1 cellular context compared by ENCODE assay signal in genomic region chr20:47741669-47742345, GRCh38.
TF ChIP-seq lines count a peak whose summit lies in the region.

No MANE protein-coding gene starts in this region.

TF ChIP-seq in HEK293, 187 proteins besides CTCF, POLR2A, EP300 and RAD21 (continued from another document):
- TF ChIP-seq PRDM4 (tag by site-specific recombination; IDR thresholded peaks at IDR 0.05) (0 out of 2 replicates have a peak, but pooled peaks have one; percentile 44), ZNF791 (tag by site-specific recombination; IDR thresholded peaks at IDR 0.05) (no peak), ZNF600 (tag by site-specific recombination; IDR thresholded peaks at IDR 0.05) (peak; percentile 89), TRIM28 (IDR thresholded peaks at IDR 0.05; ENCODE audit: borderline replicate concordance, low read length) (no peak), ZBTB20 (tag by site-specific recombination; IDR thresholded peaks at IDR 0.05) (peak; percentile 40; the same call in 1 of the 2 replicates), INSM2 (tag by site-specific recombination; IDR thresholded peaks at IDR 0.05) (peak; percentile 41; the same call in 1 of the 2 replicates), PRDM10 (tag by site-specific recombination; IDR thresholded peaks at IDR 0.05) (peak; percentile 49; the same call in 1 of the 2 replicates), ZNF629 (tag by site-specific recombination; IDR thresholded peaks at IDR 0.05) (peak; percentile 68), ZNF10 (tag by site-specific recombination; IDR thresholded peaks at IDR 0.05) (peak; percentile 92), ZNF2 (tag by site-specific recombination; IDR thresholded peaks at IDR 0.05) (0 out of 2 replicates have a peak, but pooled peaks have one; percentile 16), ZNF398 (tag by site-specific recombination; IDR thresholded peaks at IDR 0.05) (peak; percentile 25; the same call in 1 of the 2 replicates), ATF2 (tag by site-specific recombination; IDR thresholded peaks at IDR 0.05; ENCODE audit: low read depth) (peak; percentile 76), ZNF202 (tag by site-specific recombination; IDR thresholded peaks at IDR 0.05; ENCODE audit: borderline replicate concordance) (no peak), ZNF350 (tag by site-specific recombination; IDR thresholded peaks at IDR 0.05) (no peak), KLF17 (tag by site-specific recombination; IDR thresholded peaks at IDR 0.05) (peak; percentile 69; the same call in 1 of the 2 replicates), ZNF558 (tag by site-specific recombination; IDR thresholded peaks at IDR 0.05) (no peak), ZNF518A (tag by site-specific recombination; conservative IDR thresholded peaks at IDR 0.05; ENCODE audit: low read depth) (no peak), KLF16 (tag by site-specific recombination; IDR thresholded peaks at IDR 0.05) (peak; percentile 17; the same call in 1 of the 2 replicates), KLF10 (tag by site-specific recombination; IDR thresholded peaks at IDR 0.05) (0 out of 2 replicates have a peak, but pooled peaks have one; percentile 35), ZSCAN30 (tag by site-specific recombination; IDR thresholded peaks at IDR 0.05) (no peak), ZNF324 (tag by site-specific recombination; IDR thresholded peaks at IDR 0.05) (no peak), ZNF639 (tag by site-specific recombination; IDR thresholded peaks at IDR 0.05) (peak; percentile 47; the same call in 1 of the 2 replicates), ZSCAN23 (tag by site-specific recombination; IDR thresholded peaks at IDR 0.05) (no peak)
TF ChIP-seq in HEK293: peak in this region for 28.
